Comparison of ENCODE assay signal across 9 cellular contexts in genomic region chr5:34857894-34858293, GRCh38. TPM values are rescaled to one million over a fixed set of nuclear protein-coding genes. Genes with fewer than 3 reads are reported as not detected.
"Had no signal": no experiment of that assay in that cellular context is flagged by ENCODE, and none has a peak within 500 bp of the region (broad histone marks: within the 10 kb centered on the region; RNA-seq: fewer than 3 reads in every experiment).

No MANE protein-coding gene starts in this region.

- H3K4me2 ChIP-seq: GM23338 had no signal

- FAIRE-seq: H1, H54 had no signal

- DNase-seq: H9, HCEC 1CT, KG1 had no signal

- ATAC-seq: GM23338 had no signal

- H3K27ac ChIP-seq: HL-60 had no signal

- H3K27ac Mint-ChIP-seq: GM23338, H9, IgD-negative memory B cell had no signal

- H3K4me3 ChIP-seq: GM23338 had no signal

- H3K27me3 Mint-ChIP-seq: IgD-negative memory B cell had no signal

- H3K4me3 Mint-ChIP-seq: GM23338, H9, IgD-negative memory B cell had no signal

- H3K9me3 Mint-ChIP-seq: GM23338, H9, IgD-negative memory B cell had no signal

RNA-seq across cellular contexts. Expression of gene TTC23L, which starts 18.9 kb away (rescaled TPM):
- total RNA-seq: HT1080 had no signal
- polyA plus RNA-seq: IgD-negative memory B cell had no signal
